8 cellular contexts compared by ENCODE assay signal in the genomic region with DNA sequence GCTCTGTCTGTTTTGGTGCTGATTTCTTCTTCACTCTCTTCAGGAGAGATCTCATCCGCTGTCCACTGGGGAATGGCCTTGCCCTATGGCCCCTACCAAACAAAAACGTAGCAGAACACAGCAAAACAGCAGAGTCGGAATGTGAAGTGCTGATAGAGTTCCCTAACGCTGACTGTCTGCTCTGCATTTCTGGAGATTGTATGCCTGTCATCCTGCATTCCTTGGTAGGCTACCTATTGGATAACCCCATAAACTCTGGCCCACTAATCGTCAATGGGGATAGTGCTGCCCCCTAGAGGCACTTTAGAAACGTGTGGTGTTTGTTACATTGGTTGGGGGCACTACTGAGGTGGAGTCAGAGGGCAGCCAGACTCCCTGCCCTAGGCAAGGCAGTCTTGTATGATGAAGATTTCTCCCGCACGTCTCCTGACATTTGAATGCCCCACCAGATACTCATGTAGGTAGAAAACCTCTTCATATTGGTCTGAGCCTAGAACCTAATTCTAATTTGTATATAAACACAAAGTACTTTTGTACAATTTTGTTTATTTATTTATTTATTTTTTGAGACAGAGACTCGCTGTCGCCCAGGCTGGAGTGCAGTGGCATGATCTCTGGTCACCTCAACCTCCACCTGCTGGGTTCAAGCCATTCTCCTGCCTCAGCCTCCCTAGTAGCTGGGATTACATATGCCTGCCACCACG.
DNase-seq lines count a peak whose midpoint lies in the region; ATAC-seq and TF ChIP-seq lines count a peak whose summit lies in the region.

No MANE protein-coding gene starts in this region.

- no peaks in the 10 kb centered on the region for H3K9me3 Mint-ChIP-seq in nephron progenitor cell

- DNase-seq in COR-L47 (lab: John Stamatoyannopoulos, UW), result peak; percentile 75
- DNase-seq in NCI-H82 treated with DMSO at 0.1 percent for 48 hours (lab: John Stamatoyannopoulos, UW; ENCODE audit: unreplicated experiment), result peak; percentile 93
- peak; percentile 28 for DNase-seq in activated T-cell treated with anti-CD3 and anti-CD28 coated beads for 4 hours
- DNase-seq in fibroblast of peridontal ligament (ENCODE audit: extremely low read depth), result peak; percentile 77
- peak; percentile 71 for DNase-seq in nephron progenitor cell

- peak overlapping the region; percentile 59 for H3K4me3 Mint-ChIP-seq in nephron progenitor cell

- H3K36me3 Mint-ChIP-seq in nephron progenitor cell (ENCODE audit: low read depth), result peaks cover 3% of the 10 kb centered on the region

- peaks cover 61% of the 10 kb centered on the region for H3K4me1 Mint-ChIP-seq in nephron progenitor cell

- no peaks in the 10 kb centered on the region for H3K27me3 Mint-ChIP-seq in nephron progenitor cell (ENCODE audit: low read depth, poor library complexity)

- TF ChIP-seq CTCF in nephron progenitor cell (IDR thresholded peaks at IDR 0.05), result peak; percentile 71

- H3K27ac Mint-ChIP-seq in nephron progenitor cell, result peak overlapping the region; percentile 97

- peak; percentile 56 for ATAC-seq in HG02973 (IDR thresholded peaks at IDR 0.05; ENCODE audit: unreplicated experiment)
- no peak for ATAC-seq in GM18870 (IDR thresholded peaks at IDR 0.05; ENCODE audit: unreplicated experiment)
- ATAC-seq in HG03025 (IDR thresholded peaks at IDR 0.05; ENCODE audit: low FRiP score, unreplicated experiment), result no peak

Comparison
In these comparisons a context has a peak if more than half of its experiments do, and no peak if none do; other contexts are left out.
1. DNase-seq: peak in every context shown above with its lines; median percentile 93 in NCI-H82 treated with DMSO at 0.1 percent for 48 hours; 77 in fibroblast of peridontal ligament; 75 in COR-L47; 71 in nephron progenitor cell; 28 in activated T-cell treated with anti-CD3 and anti-CD28 coated beads for 4 hours.